Comparison of ENCODE assay signal across 1 cellular context in the genomic region with DNA sequence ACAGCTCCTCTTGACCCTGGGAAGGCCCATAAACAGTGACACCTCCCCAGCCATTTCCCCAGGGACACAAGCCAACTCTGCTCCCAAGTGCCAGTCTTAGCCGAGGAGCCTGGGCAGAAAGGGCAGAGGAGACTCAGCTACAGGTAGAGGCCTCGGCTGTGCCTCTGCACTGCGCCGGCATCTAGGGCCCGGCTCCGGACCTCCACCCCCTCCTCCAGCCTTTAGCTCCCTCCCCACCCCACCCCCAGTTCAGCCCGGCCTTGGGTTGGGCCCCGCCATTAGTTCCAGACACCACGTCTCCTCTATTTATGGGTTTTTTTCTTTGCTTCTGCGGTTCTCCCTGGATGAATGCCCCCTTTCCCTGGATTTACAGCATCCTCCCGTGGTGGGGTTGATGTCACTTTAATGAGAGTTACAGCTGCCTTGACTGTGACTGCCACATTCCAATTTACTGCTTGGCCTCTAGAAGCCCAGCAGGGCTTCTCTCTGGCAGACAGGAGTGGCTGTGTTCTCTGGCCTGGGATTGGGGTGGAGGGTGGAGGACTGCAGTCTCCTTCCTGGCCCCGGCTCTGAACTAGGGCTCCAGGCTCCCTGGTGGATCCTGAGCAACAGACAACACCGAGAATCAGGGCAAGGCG.
TF ChIP-seq lines count a peak whose summit lies in the region.

No MANE protein-coding gene starts in this region.

TF ChIP-seq in GM23338, 12 proteins besides CTCF, POLR2A, EP300 and RAD21 (continued from another document):
- TF ChIP-seq, protein P1, sequence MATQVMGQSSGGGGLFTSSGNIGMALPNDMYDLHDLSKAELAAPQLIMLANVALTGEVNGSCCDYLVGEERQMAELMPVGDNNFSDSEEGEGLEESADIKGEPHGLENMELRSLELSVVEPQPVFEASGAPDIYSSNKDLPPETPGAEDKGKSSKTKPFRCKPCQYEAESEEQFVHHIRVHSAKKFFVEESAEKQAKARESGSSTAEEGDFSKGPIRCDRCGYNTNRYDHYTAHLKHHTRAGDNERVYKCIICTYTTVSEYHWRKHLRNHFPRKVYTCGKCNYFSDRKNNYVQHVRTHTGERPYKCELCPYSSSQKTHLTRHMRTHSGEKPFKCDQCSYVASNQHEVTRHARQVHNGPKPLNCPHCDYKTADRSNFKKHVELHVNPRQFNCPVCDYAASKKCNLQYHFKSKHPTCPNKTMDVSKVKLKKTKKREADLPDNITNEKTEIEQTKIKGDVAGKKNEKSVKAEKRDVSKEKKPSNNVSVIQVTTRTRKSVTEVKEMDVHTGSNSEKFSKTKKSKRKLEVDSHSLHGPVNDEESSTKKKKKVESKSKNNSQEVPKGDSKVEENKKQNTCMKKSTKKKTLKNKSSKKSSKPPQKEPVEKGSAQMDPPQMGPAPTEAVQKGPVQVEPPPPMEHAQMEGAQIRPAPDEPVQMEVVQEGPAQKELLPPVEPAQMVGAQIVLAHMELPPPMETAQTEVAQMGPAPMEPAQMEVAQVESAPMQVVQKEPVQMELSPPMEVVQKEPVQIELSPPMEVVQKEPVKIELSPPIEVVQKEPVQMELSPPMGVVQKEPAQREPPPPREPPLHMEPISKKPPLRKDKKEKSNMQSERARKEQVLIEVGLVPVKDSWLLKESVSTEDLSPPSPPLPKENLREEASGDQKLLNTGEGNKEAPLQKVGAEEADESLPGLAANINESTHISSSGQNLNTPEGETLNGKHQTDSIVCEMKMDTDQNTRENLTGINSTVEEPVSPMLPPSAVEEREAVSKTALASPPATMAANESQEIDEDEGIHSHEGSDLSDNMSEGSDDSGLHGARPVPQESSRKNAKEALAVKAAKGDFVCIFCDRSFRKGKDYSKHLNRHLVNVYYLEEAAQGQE (IDR thresholded peaks at IDR 0.05; ENCODE audit: unreplicated experiment), result no peak
